11 cellular contexts compared by ENCODE assay signal in genomic region chr6:136949957-136950356, GRCh38. TPM values are rescaled to one million over a fixed set of nuclear protein-coding genes. Genes with fewer than 3 reads are reported as not detected.
"Had no signal": no experiment of that assay in that cellular context is flagged by ENCODE, and none has a peak within 500 bp of the region (broad histone marks: within the 10 kb centered on the region; RNA-seq: fewer than 3 reads in every experiment).

No MANE protein-coding gene starts in this region.

RNA-seq across cellular contexts. Expression of gene SLC35D3, which starts 27.9 kb away (rescaled TPM):
- total RNA-seq: activated B cell treated with CpG ODN at 0.5 μM for 24 hours; activated CD4-positive, alpha-beta memory T cell treated with anti-CD3 and anti-CD28 coated beads for 36 hours; activated CD4-positive, alpha-beta T cell treated with anti-CD3 and anti-CD28 coated beads for 36 hours; activated CD4-positive, alpha-beta T cell treated with anti-CD3 and anti-CD28 coated beads, Interleukin-2, amount 10 ng/mL, durations not matched to agents 24 days and 14 days; activated CD4-positive, alpha-beta T cell treated with anti-CD3 and anti-CD28 coated beads, Interleukin-2, amount 10 ng/mL, durations not matched to agents 7 days and 5 days; activated CD8-positive, alpha-beta memory T cell treated with anti-CD3 and anti-CD28 coated beads for 36 hours; activated CD8-positive, alpha-beta memory T cell treated with anti-CD3 and anti-CD28 coated beads, Interleukin-2, amount 10 ng/mL, durations not matched to agents 7 days and 5 days; activated CD8-positive, alpha-beta T cell treated with anti-CD3 and anti-CD28 coated beads for 36 hours; activated CD8-positive, alpha-beta T cell treated with anti-CD3 and anti-CD28 coated beads, Interleukin-2, amount 10 ng/mL, durations not matched to agents 7 days and 5 days; T-helper 1 cell treated with Interleukin-12 subunit alpha and Interleukin-12 subunit beta and Interleukin-4 antibody, amounts not matched to agents 30 ng/mL and 1 ng/mL, for 36 hours; T-helper 2 cell treated with Interferon-gamma antibody and Interleukin-4, amounts not matched to agents 100 ng/mL and 5 ng/mL, for 36 hours had no signal
